1 cellular context compared by ENCODE assay signal in the genomic region with DNA sequence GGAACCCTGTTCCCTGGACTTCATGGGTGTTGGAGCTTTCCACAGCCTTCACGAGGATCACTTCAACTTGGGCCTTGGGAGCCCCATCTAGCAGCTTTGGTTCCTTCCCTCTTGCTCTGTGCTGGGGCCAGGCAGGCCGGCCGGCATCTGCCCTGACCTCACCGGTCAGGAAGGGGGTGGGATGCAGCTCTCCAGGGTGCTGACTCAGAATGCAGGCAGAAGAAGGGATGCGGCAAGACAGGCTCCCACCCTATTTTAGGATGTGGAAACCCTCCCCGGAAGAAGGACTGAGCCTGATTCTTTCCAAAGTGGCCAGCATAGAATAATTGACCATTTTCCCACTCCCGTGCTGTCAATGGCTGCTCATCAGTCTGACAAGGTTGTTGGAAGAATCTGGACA.
TF ChIP-seq lines count a peak whose summit lies in the region.

No MANE protein-coding gene starts in this region.

TF ChIP-seq in WTC11, 78 proteins besides CTCF, POLR2A, EP300 and RAD21 (continued from another document):
- TF ChIP-seq ZNF425 (CRISPR knock-in tag; conservative IDR thresholded peaks at IDR 0.05) = no peak
- 0 out of 2 replicates have a peak, but pooled peaks have one; percentile 66 for TF ChIP-seq TEAD4 (CRISPR knock-in tag; IDR thresholded peaks at IDR 0.05)
- TF ChIP-seq, protein P1, sequence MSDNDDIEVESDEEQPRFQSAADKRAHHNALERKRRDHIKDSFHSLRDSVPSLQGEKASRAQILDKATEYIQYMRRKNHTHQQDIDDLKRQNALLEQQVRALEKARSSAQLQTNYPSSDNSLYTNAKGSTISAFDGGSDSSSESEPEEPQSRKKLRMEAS (CRISPR knock-in tag; IDR thresholded peaks at IDR 0.05) = no peak
- TF ChIP-seq E2F4 (CRISPR knock-in tag; IDR thresholded peaks at IDR 0.05; ENCODE audit: borderline replicate concordance, low read depth) = no peak
